Comparison of ENCODE assay signal across 12 cellular contexts in genomic region chr4:182928061-182928460, GRCh38. TPM values are rescaled to one million over a fixed set of nuclear protein-coding genes. Genes with fewer than 3 reads are reported as not detected.
DNase-seq lines count a peak whose midpoint lies in the region; ATAC-seq and TF ChIP-seq lines count a peak whose summit lies in the region.
"Had no signal": no experiment of that assay in that cellular context is flagged by ENCODE, and none has a peak within 500 bp of the region (broad histone marks: within the 10 kb centered on the region; RNA-seq: fewer than 3 reads in every experiment).

No MANE protein-coding gene starts in this region.

- H3K4me3 Mint-ChIP-seq in H9: no peak overlapping the region
- no peak overlapping the region for H3K4me3 Mint-ChIP-seq in CD4-positive, alpha-beta memory T cell

- no peak overlapping the region for H2BK120ac ChIP-seq in H9 (ENCODE audit: low read depth, low read length, poor library complexity, severe bottlenecking)

- no peak overlapping the region for H3K18ac ChIP-seq in H9 (ENCODE audit: insufficient read length, low read depth, low read length)

- no peak overlapping the region for H4K5ac ChIP-seq in H9 (ENCODE audit: insufficient read length, low read depth, low read length)

- H3K9me3 Mint-ChIP-seq in H9: no peaks in the 10 kb centered on the region
- H3K9me3 Mint-ChIP-seq in CD4-positive, alpha-beta memory T cell: no peaks in the 10 kb centered on the region

- no peak overlapping the region for H3K14ac ChIP-seq in H9 (ENCODE audit: insufficient read depth, low read length)

- POLR2A ChIA-PET in CD4-positive, alpha-beta memory T cell (lab: Charles Lee; ENCODE audit: partially characterized antibody): interaction anchor here (0.6 kb wide), 1 partner anchor 9 kb away, joined by 3 read pairs; no protein-coding TSS in a partner anchor

- DNase-seq in H9: peak; percentile 58
- DNase-seq in kidney epithelial cell (ENCODE audit: low read depth): no peak
- no peak for DNase-seq in CD4-positive, alpha-beta memory T cell
- no peak for DNase-seq in psoas muscle
- DNase-seq in GM19238 (ENCODE audit: insufficient read length, low spot score): no peak
- DNase-seq: activated naive CD4-positive, alpha-beta T cell treated with anti-CD3 and anti-CD28 coated beads, Interleukin-2, amount 50 U/mL, for 16 hours; NCI-H1436; Right ventricle myocardium superior; sigmoid colon had no signal

- no peak overlapping the region for H2AFZ ChIP-seq in H9 (ENCODE audit: low read length)

- H2BK15ac ChIP-seq in H9 (ENCODE audit: low read depth, low read length): no peak overlapping the region

- no peaks in the 10 kb centered on the region for H3K79me2 ChIP-seq in DOHH2 (ENCODE audit: control insufficient read depth, low read length)
- no peaks in the 10 kb centered on the region for H3K79me2 ChIP-seq in H9 (ENCODE audit: insufficient read depth, low read length)

- H3F3A ChIP-seq in DOHH2 (ENCODE audit: control insufficient read depth, insufficient read depth): no peaks in the 10 kb centered on the region

- no CpG with 5 or more reads among the region's 3 CpGs for WGBS in H9 (ENCODE audit: extremely low coverage, insufficient read length, low lambda C conversion rate)
- 50 to 55% (median 51%) methylated on average over 3 of the region's 3 CpGs for WGBS in psoas muscle, 3 donors

- no peak overlapping the region for H2BK12ac ChIP-seq in H9 (ENCODE audit: insufficient read length, low read depth, low read length)

- H3K9me2 ChIP-seq in DOHH2 (replicated peaks; ENCODE audit: control insufficient read depth, low read length): no peaks in the 10 kb centered on the region

- no peaks in the 10 kb centered on the region for H3K4me1 ChIP-seq in DOHH2 (ENCODE audit: control insufficient read depth, low read length)
- H3K4me1 ChIP-seq in H9 (ENCODE audit: insufficient read depth, low read length): no peaks in the 10 kb centered on the region
- H3K4me1 ChIP-seq in CD4-positive, alpha-beta memory T cell (ENCODE audit: insufficient read depth, low read length): no peaks in the 10 kb centered on the region
- H3K4me1 ChIP-seq in psoas muscle: no peaks in the 10 kb centered on the region

- no peaks in the 10 kb centered on the region for H3K4me1 Mint-ChIP-seq in H9
- H3K4me1 Mint-ChIP-seq in CD4-positive, alpha-beta memory T cell: peaks cover 0 to 2% (median 0%) of the 10 kb centered on the region in 4 donors

- no peak overlapping the region for H2BK5ac ChIP-seq in H9 (ENCODE audit: insufficient read length, low read length)

- no peak overlapping the region for H3K27ac Mint-ChIP-seq in H9
- no peak overlapping the region for H3K27ac Mint-ChIP-seq in CD4-positive, alpha-beta memory T cell

- no peaks in the 10 kb centered on the region for H3K79me1 ChIP-seq in H9 (ENCODE audit: insufficient read depth, low read depth, low read length, poor library complexity, severe bottlenecking)

- H3K27ac ChIP-seq in DOHH2 (ENCODE audit: low read depth, low read length): no peak overlapping the region
- no peak overlapping the region for H3K27ac ChIP-seq in H9 (ENCODE audit: insufficient read length, low read depth, low read length)
- no peak overlapping the region for H3K27ac ChIP-seq in VCaP
- H3K27ac ChIP-seq in CD4-positive, alpha-beta memory T cell (ENCODE audit: low read depth, low read length): no peak overlapping the region
- no peak overlapping the region for H3K27ac ChIP-seq in psoas muscle

- H4K91ac ChIP-seq in H9 (ENCODE audit: insufficient read length, low read depth, low read length): no peak overlapping the region

- TF ChIP-seq CTCF in DOHH2 (IDR thresholded peaks at IDR 0.05; ENCODE audit: low read depth, low read length, poor library complexity, severe bottlenecking) (peak; percentile 31), H9 (conservative IDR thresholded peaks at IDR 0.05) (peak; percentile 73), VCaP (conservative IDR thresholded peaks at IDR 0.05) (0 out of 2 replicates have a peak, but pooled peaks have one; percentile 11), kidney epithelial cell (IDR thresholded peaks at IDR 0.05; ENCODE audit: insufficient read depth, low read length, poor library complexity, severe bottlenecking) (peak; percentile 27), psoas muscle (IDR thresholded peaks at IDR 0.05) (no peak)

- no peak overlapping the region for H2BK20ac ChIP-seq in H9 (ENCODE audit: low read depth, low read length, poor library complexity, severe bottlenecking)

- no peak overlapping the region for H4K8ac ChIP-seq in H9 (replicated peaks; ENCODE audit: insufficient read length, low read depth, low read length)

- TF ChIP-seq POLR2A in GM18505 (IDR thresholded peaks at IDR 0.05; ENCODE audit: borderline replicate concordance, extremely low read depth, insufficient read depth, insufficient read length): no peak

- H3K9ac ChIP-seq in H9 (ENCODE audit: extremely low read depth, insufficient read length, low read length): no peak overlapping the region

- no peaks in the 10 kb centered on the region for H4K20me1 ChIP-seq in DOHH2 (ENCODE audit: control insufficient read depth, insufficient read depth, low read depth, low read length)
- H4K20me1 ChIP-seq in H9 (ENCODE audit: control insufficient read depth, insufficient read depth, insufficient read length): no peaks in the 10 kb centered on the region

- H3K4me3 ChIP-seq in DOHH2 (ENCODE audit: low read length) (no peak overlapping the region), kidney epithelial cell (ENCODE audit: low read depth, low read length) (no peak overlapping the region), psoas muscle (no peak overlapping the region)
- H3K4me3 ChIP-seq in CD4-positive, alpha-beta memory T cell (ENCODE audit: low read length in 2 of 2): no peak overlapping the region
- H3K4me3 ChIP-seq: sigmoid colon had no signal

- CTCF ChIA-PET in CD4-positive, alpha-beta memory T cell (lab: Charles Lee; ENCODE audit: partially characterized antibody): interaction anchor here (0.6 to 7.5 kb wide), 2 partner anchors 10 to 377 kb away, joined by 5 to 76 read pairs; no protein-coding TSS in a partner anchor

- no peaks in the 10 kb centered on the region for H3K27me3 Mint-ChIP-seq in H9 (ENCODE audit: low read depth)
- peaks cover 0 to 2% of the 10 kb centered on the region in 2 donors for H3K27me3 Mint-ChIP-seq in CD4-positive, alpha-beta memory T cell

- no peaks in the 10 kb centered on the region for H3K36me3 ChIP-seq in DOHH2 (ENCODE audit: control insufficient read depth, low read length)
- H3K36me3 ChIP-seq in kidney epithelial cell (ENCODE audit: control insufficient read depth, insufficient read depth, low read length): no peaks in the 10 kb centered on the region
- H3K36me3 ChIP-seq in CD4-positive, alpha-beta memory T cell (ENCODE audit: insufficient read depth, low read length): no peaks in the 10 kb centered on the region
- H3K36me3 ChIP-seq in psoas muscle (ENCODE audit: insufficient read depth in 1 of 2, low read depth in 1 of 2): no peaks in the 10 kb centered on the region
- H3K36me3 ChIP-seq: sigmoid colon had no signal

- H3K4me2 ChIP-seq in DOHH2 (ENCODE audit: low read length): no peak overlapping the region
- H3K4me2 ChIP-seq in H9 (ENCODE audit: insufficient read depth, insufficient read length, low read length): no peak overlapping the region

- no peak overlapping the region for H3T11ph ChIP-seq in H9 (ENCODE audit: low read length)

- no peaks in the 10 kb centered on the region for H3K36me3 Mint-ChIP-seq in H9 (ENCODE audit: insufficient read depth in 1 of 3, low read depth in 3 of 3)
- H3K36me3 Mint-ChIP-seq in CD4-positive, alpha-beta memory T cell: no peaks in the 10 kb centered on the region

- ATAC-seq in GM18505 (IDR thresholded peaks at IDR 0.05; ENCODE audit: unreplicated experiment) (no peak), psoas muscle (no peak)

- intact Hi-C loops in CD4-positive, alpha-beta memory T cell (cut with micrococcal nuclease): no loop called here
- intact Hi-C loops in psoas muscle (cut with DNase I): no loop called here

- H3K27me3 ChIP-seq in DOHH2 (ENCODE audit: control insufficient read depth, low read length): peaks cover 4% of the 10 kb centered on the region; the same call in 1 of the 2 replicates
- H3K27me3 ChIP-seq in H9 (ENCODE audit: insufficient read depth, low read length): no peaks in the 10 kb centered on the region
- no peaks in the 10 kb centered on the region for H3K27me3 ChIP-seq in kidney epithelial cell (ENCODE audit: control insufficient read depth, insufficient read depth, low read length)
- no peaks in the 10 kb centered on the region for H3K27me3 ChIP-seq in CD4-positive, alpha-beta memory T cell (ENCODE audit: insufficient read depth, low read length)
- H3K27me3 ChIP-seq in psoas muscle (ENCODE audit: insufficient read depth in 3 of 3, low read length in 2 of 3): no peaks in the 10 kb centered on the region
- H3K27me3 ChIP-seq: sigmoid colon had no signal

- H3K23ac ChIP-seq in H9 (ENCODE audit: insufficient read length, low read depth, low read length): no peak overlapping the region

- H2AK5ac ChIP-seq in H9 (ENCODE audit: insufficient read length, low read length): no peak overlapping the region

- no peaks in the 10 kb centered on the region for H3K23me2 ChIP-seq in H9 (ENCODE audit: insufficient read length, low read depth, low read length, poor library complexity, severe bottlenecking)

- H3K9me3 ChIP-seq in DOHH2 (ENCODE audit: control insufficient read depth, insufficient read depth, low read length) (no peaks in the 10 kb centered on the region), H9 (ENCODE audit: control insufficient read depth, low read depth, low read length) (no peaks in the 10 kb centered on the region), psoas muscle (no peaks in the 10 kb centered on the region)
- H3K9me3 ChIP-seq in CD4-positive, alpha-beta memory T cell (ENCODE audit: control insufficient read depth in 1 of 2, low read length in 2 of 2): no peaks in the 10 kb centered on the region
- H3K9me3 ChIP-seq: sigmoid colon had no signal

- H3K4ac ChIP-seq in H9 (ENCODE audit: low read depth, low read length): no peak overlapping the region

- no peak overlapping the region for H3K56ac ChIP-seq in H9 (ENCODE audit: insufficient read length, low read depth, low read length)

RNA-seq across cellular contexts. Expression of gene DCTD, which starts 10.9 kb away (rescaled TPM):
- total RNA-seq in H9 (2021) (95.5 and 100 TPM in 2 replicates), kidney epithelial cell (103 and 116 TPM in 2 replicates), psoas muscle (10 to 100 TPM; 35.3 to 54.0 (median 47.0) TPM)
- 10 to 100 TPM; 66.6 to 67.7 TPM for total RNA-seq in CD4-positive, alpha-beta memory T cell
- polyA plus RNA-seq in CD4-positive, alpha-beta memory T cell: 100 to 1,000 TPM in 1 of 2 donors, 10 to 100 TPM in 1; 86.6 to 119 TPM
- polyA plus RNA-seq in psoas muscle: 10 to 100 TPM; 30.5 to 63.4 (median 56.9) TPM
